ENCODE assay signal across 8 cellular contexts in genomic region chr5:150436141-150436680, GRCh38. TPM values are rescaled to one million over a fixed set of nuclear protein-coding genes. Genes with fewer than 3 reads are reported as not detected.
DNase-seq lines count a peak whose midpoint lies in the region; ATAC-seq and TF ChIP-seq lines count a peak whose summit lies in the region.

No MANE protein-coding gene starts in this region.

- peak overlapping the region; percentile 33 for H3K4me3 Mint-ChIP-seq in T-helper 2 cell treated with Interferon-gamma antibody and Interleukin-4, amounts not matched to agents 5 μg/mL and 100 μg/mL, for 36 hours

- no peaks in the 10 kb centered on the region for H3K27me3 Mint-ChIP-seq in T-helper 2 cell treated with Interferon-gamma antibody and Interleukin-4, amounts not matched to agents 5 μg/mL and 100 μg/mL, for 36 hours (ENCODE audit: low read depth)

- H3K9me3 ChIP-seq in ascending aorta (no peaks in the 10 kb centered on the region), skeletal muscle tissue (ENCODE audit: control insufficient read depth in 3 of 3, low read length in 3 of 3) (no peaks in the 10 kb centered on the region)

- H3K27ac Mint-ChIP-seq in T-helper 2 cell treated with Interferon-gamma antibody and Interleukin-4, amounts not matched to agents 5 μg/mL and 100 μg/mL, for 36 hours: peak overlapping the region; percentile 56

- peak; percentile 94 for ATAC-seq in HG02973 (IDR thresholded peaks at IDR 0.05; ENCODE audit: unreplicated experiment)

- H3K36me3 ChIP-seq in ascending aorta: peaks cover 0 to 3% of the 10 kb centered on the region in 2 donors
- H3K36me3 ChIP-seq in skeletal muscle tissue (ENCODE audit: control insufficient read depth in 3 of 3, insufficient read depth in 3 of 3, low read length in 3 of 3): no peaks in the 10 kb centered on the region

- H3K4me3 ChIP-seq in ascending aorta (peak overlapping the region in 1 of 2 donors; percentile 29), skeletal muscle tissue (ENCODE audit: low read length in 3 of 3) (peak overlapping the region in 2 of 3 donors; percentile 4 to 7)

- H3K9me3 Mint-ChIP-seq in T-helper 2 cell treated with Interferon-gamma antibody and Interleukin-4, amounts not matched to agents 5 μg/mL and 100 μg/mL, for 36 hours: no peaks in the 10 kb centered on the region

- H3K27ac ChIP-seq in ascending aorta (no peak overlapping the region), skeletal muscle tissue (ENCODE audit: low read depth, low read length) (no peak overlapping the region)

- no peaks in the 10 kb centered on the region for H3K36me3 Mint-ChIP-seq in T-helper 2 cell treated with Interferon-gamma antibody and Interleukin-4, amounts not matched to agents 5 μg/mL and 100 μg/mL, for 36 hours (ENCODE audit: low read depth)

- no peaks in the 10 kb centered on the region for H3K27me3 ChIP-seq in ascending aorta
- no peaks in the 10 kb centered on the region for H3K27me3 ChIP-seq in skeletal muscle tissue (ENCODE audit: control insufficient read depth in 3 of 3, insufficient read depth in 3 of 3, low read length in 3 of 3)

- intact Hi-C loops in ascending aorta (cut with DNase I): loop anchor here (5.0 kb wide), 2 partner anchors 39 to 79 kb away; partner anchors contain the start of gene TCOF1

- peaks cover 0 to 3% of the 10 kb centered on the region in 2 donors for H3K4me1 ChIP-seq in ascending aorta
- peaks cover 0 to 8% (median 2%) of the 10 kb centered on the region in 3 donors for H3K4me1 ChIP-seq in skeletal muscle tissue (ENCODE audit: control insufficient read depth in 3 of 3, insufficient read depth in 3 of 3, low read length in 3 of 3)

- H3K4me1 Mint-ChIP-seq in T-helper 2 cell treated with Interferon-gamma antibody and Interleukin-4, amounts not matched to agents 5 μg/mL and 100 μg/mL, for 36 hours (ENCODE audit: low read depth): peaks cover 7% of the 10 kb centered on the region

- TF ChIP-seq CTCF in ascending aorta (IDR thresholded peaks at IDR 0.05): peak; percentile 72 to 89 (median 77)

- peak; percentile 93 for DNase-seq in activated gamma-delta T cell treated with Interleukin-2 at 50 U/mL for 16 hours
- no peak for DNase-seq in activated gamma-delta T cell (lab: John Stamatoyannopoulos, UW)
- DNase-seq in NCI-H2029 (lab: John Stamatoyannopoulos, UW): peak; percentile 81
- DNase-seq in T-helper 2 cell treated with Interferon-gamma antibody and Interleukin-4, amounts not matched to agents 5 μg/mL and 100 μg/mL, for 36 hours (ENCODE audit: low spot score): peak; percentile 81
- DNase-seq in ascending aorta (ENCODE audit: low spot score in 2 of 2): peak; percentile 40 to 95
- peak; percentile 84 to 86 for DNase-seq in hippocampal formation (lab: John Stamatoyannopoulos, UW)

- H3K9ac ChIP-seq in skeletal muscle tissue (ENCODE audit: low read depth in 1 of 3, low read length in 3 of 3): no peak overlapping the region

RNA-seq across cellular contexts. Expression of gene RPS14, which starts 13.3 kb away (rescaled TPM):
- total RNA-seq in ascending aorta (1,928 TPM), skeletal muscle tissue (6,829 TPM)

RNA-seq across cellular contexts. Expression of gene CD74, which starts 23.5 kb away (rescaled TPM):
- total RNA-seq in ascending aorta (1,940 TPM), skeletal muscle tissue (63.2 TPM)

Comparison
In these comparisons a context has a peak if more than half of its experiments do, and no peak if none do; other contexts are left out.
1. RNA of gene CD74, which starts 23.5 kb away (total RNA-seq): 1,940 TPM in ascending aorta (single experiment); 63.2 TPM in skeletal muscle tissue (single experiment); every median in the first group is over 10 times any median in the second.